1 cellular context compared by ENCODE assay signal in genomic region chr5:153827407-153827806, GRCh38.
TF ChIP-seq lines count a peak whose summit lies in the region.

No MANE protein-coding gene starts in this region.

TF ChIP-seq in GM23338, 12 proteins besides CTCF, POLR2A, EP300 and RAD21 (continued from another document):
- TF ChIP-seq ZNF462 (CRISPR knock-in tag; IDR thresholded peaks at IDR 0.05) = no peak
- TF ChIP-seq JUNB (IDR thresholded peaks at IDR 0.05; ENCODE audit: unreplicated experiment) = no peak
- TF ChIP-seq REST (IDR thresholded peaks at IDR 0.05; ENCODE audit: unreplicated experiment) = no peak
- no peak for TF ChIP-seq NANOG (IDR thresholded peaks at IDR 0.05; ENCODE audit: borderline replicate concordance)
- no peak for TF ChIP-seq STAT1 (IDR thresholded peaks at IDR 0.05; ENCODE audit: unreplicated experiment)
- no peak for TF ChIP-seq POLR2AphosphoS5 (IDR thresholded peaks at IDR 0.05; ENCODE audit: low read depth)
- TF ChIP-seq EZH2phosphoT487 (IDR thresholded peaks at IDR 0.05; ENCODE audit: unreplicated experiment) = no peak
- TF ChIP-seq ZNF331 (CRISPR knock-in tag; IDR thresholded peaks at IDR 0.05; ENCODE audit: low read depth) = no peak
- no peak for TF ChIP-seq ETS1 (IDR thresholded peaks at IDR 0.05)
- TF ChIP-seq ZNF114 (CRISPR knock-in tag; IDR thresholded peaks at IDR 0.05) = no peak
TF ChIP-seq in GM23338: peak in this region for 0.
